Comparison of ENCODE assay signal across 1 cellular context in genomic region chr3:52836471-52836845, GRCh38.
TF ChIP-seq lines count a peak whose summit lies in the region.

No MANE protein-coding gene starts in this region.

TF ChIP-seq in GM12878, 131 proteins besides CTCF, POLR2A, EP300 and RAD21:
- no peak for TF ChIP-seq SMARCA5 (IDR thresholded peaks at IDR 0.05)
- TF ChIP-seq USF1 (IDR thresholded peaks at IDR 0.05; ENCODE audit: borderline replicate concordance, extremely low read length, insufficient read depth, low read depth, low read length), result no peak
- TF ChIP-seq ZBTB40 (IDR thresholded peaks at IDR 0.05; ENCODE audit: borderline replicate concordance), result peak; percentile 71
- TF ChIP-seq MEF2B (IDR thresholded peaks at IDR 0.05; ENCODE audit: partially characterized antibody, poor library complexity, severe bottlenecking), result peak; percentile 87
- TF ChIP-seq ZBTB33 (IDR thresholded peaks at IDR 0.05), result no peak
TF ChIP-seq in GM12878: peak in this region for 2.
